ENCODE assay signal across 16 cellular contexts in genomic region chr12:50639721-50640120, GRCh38.
A peak's percentile ranks its signal among the peaks of the same experiment; 100 is the strongest.
DNase-seq lines count a peak whose midpoint lies in the region; ATAC-seq and TF ChIP-seq lines count a peak whose summit lies in the region.
"Had no signal": no experiment of that assay in that cellular context is flagged by ENCODE, and none has a peak within 500 bp of the region (broad histone marks: within the 10 kb centered on the region; RNA-seq: fewer than 3 reads in every experiment).

No MANE protein-coding gene starts in this region.

- H3K4me1 ChIP-seq in CD4-positive, CD25-positive, alpha-beta regulatory T cell (ENCODE audit: control insufficient read depth, insufficient read depth, low read length, poor library complexity, severe bottlenecking) = peaks cover 18% of the 10 kb centered on the region
- peaks cover 9% of the 10 kb centered on the region for H3K4me1 ChIP-seq in upper lobe of right lung

- H3K36me3 ChIP-seq in CD4-positive, CD25-positive, alpha-beta regulatory T cell (ENCODE audit: control insufficient read depth, insufficient read depth, low read length) = peaks cover 23% of the 10 kb centered on the region
- H3K36me3 ChIP-seq in upper lobe of right lung = peaks cover 14% of the 10 kb centered on the region

- no peaks in the 10 kb centered on the region for H3K9me3 ChIP-seq in CD4-positive, CD25-positive, alpha-beta regulatory T cell (ENCODE audit: control insufficient read depth in 2 of 2, low read length in 2 of 2)
- H3K9me3 ChIP-seq in upper lobe of right lung = no peaks in the 10 kb centered on the region

- peak overlapping the region; percentile 28 for H3K4me3 ChIP-seq in CD4-positive, CD25-positive, alpha-beta regulatory T cell (ENCODE audit: low read depth, low read length)
- H3K4me3 ChIP-seq in Jurkat, Clone E6-1 (ENCODE audit: low read length) = no peak overlapping the region
- no peak overlapping the region for H3K4me3 ChIP-seq in upper lobe of right lung

- H3K9me3 Mint-ChIP-seq in CD4-positive, CD25-positive, alpha-beta regulatory T cell = no peaks in the 10 kb centered on the region
- H3K9me3 Mint-ChIP-seq: HFFc6 had no signal

- H3K4me3 Mint-ChIP-seq in CD4-positive, CD25-positive, alpha-beta regulatory T cell = no peak overlapping the region
- H3K4me3 Mint-ChIP-seq: HFFc6 had no signal

- no peaks in the 10 kb centered on the region for H3K27me3 ChIP-seq in CD4-positive, CD25-positive, alpha-beta regulatory T cell (ENCODE audit: control insufficient read depth, insufficient read depth, low read length)
- no peaks in the 10 kb centered on the region for H3K27me3 ChIP-seq in upper lobe of right lung

- H3K4me1 Mint-ChIP-seq in CD4-positive, CD25-positive, alpha-beta regulatory T cell = peaks cover 31 to 66% (median 47%) of the 10 kb centered on the region in 4 donors

- DNase-seq in NCI-H510A treated with DMSO at 0.1 percent for 48 hours (lab: John Stamatoyannopoulos, UW) (peak; percentile 69), NCI-H510A (lab: John Stamatoyannopoulos, UW) (no peak), upper lobe of right lung (no peak), T1000 (lab: John Stamatoyannopoulos, UW) (no peak)
- DNase-seq in CD4-positive, CD25-positive, alpha-beta regulatory T cell = peak in 1 of 3 donors; percentile 49
- peak; percentile 42 for DNase-seq in Jurkat, Clone E6-1 (ENCODE audit: low read depth, low spot score)
- DNase-seq: DMS 273 treated with DMSO at 0.1 percent for 48 hours; HFFc6; NCI-H1105 treated with DMSO at 0.1 percent for 48 hours; NCI-H187; NCI-H226; NCI-H526 treated with DMSO at 0.1 percent for 48 hours; NK-92 treated with Interleukin-12 subunit alpha and Interleukin-12 subunit beta, amount 100 ng/mL, for 24 hours had no signal

- intact Hi-C loops in upper lobe of right lung (cut with DNase I) = loop anchor here (10.0 kb wide), 1 partner anchor 135 kb away; the partner anchor contains the start of gene DIP2B

- no peaks in the 10 kb centered on the region for H3K27me3 Mint-ChIP-seq in CD4-positive, CD25-positive, alpha-beta regulatory T cell

- TF ChIP-seq CTCF in VCaP (conservative IDR thresholded peaks at IDR 0.05) = no peak
- TF ChIP-seq CTCF in upper lobe of right lung (IDR thresholded peaks at IDR 0.05) = no peak

- peaks cover 23% of the 10 kb centered on the region for H3K36me3 Mint-ChIP-seq in CD4-positive, CD25-positive, alpha-beta regulatory T cell

- peak overlapping the region; percentile 8 to 38 (median 13) for H3K27ac Mint-ChIP-seq in CD4-positive, CD25-positive, alpha-beta regulatory T cell
- H3K27ac Mint-ChIP-seq: HFFc6 had no signal

- no peak for ATAC-seq in CD4-positive, CD25-positive, alpha-beta regulatory T cell (ENCODE audit: low read depth in 2 of 2)
- ATAC-seq in upper lobe of right lung (no peak), HG03025 (IDR thresholded peaks at IDR 0.05; ENCODE audit: low FRiP score, unreplicated experiment) (no peak)
- ATAC-seq: HepG2 had no signal

- no peak overlapping the region for H3K27ac ChIP-seq in CD4-positive, CD25-positive, alpha-beta regulatory T cell (ENCODE audit: insufficient read depth, low read length, poor library complexity, severe bottlenecking)
- H3K27ac ChIP-seq in VCaP (peak overlapping the region; percentile 79), upper lobe of right lung (no peak overlapping the region)

Comparison
In these comparisons a context has a peak if more than half of its experiments do, and no peak if none do; other contexts are left out.
1. DNase-seq: peak in NCI-H510A treated with DMSO at 0.1 percent for 48 hours (single experiment) and Jurkat, Clone E6-1 (single experiment); none in NCI-H510A (single experiment), upper lobe of right lung (single experiment) and T1000 (single experiment).